In genomic region chr11:80155412-80156017, GRCh38 we compare ENCODE assay signal across 8 cellular contexts.
DNase-seq lines count a peak whose midpoint lies in the region; ATAC-seq and TF ChIP-seq lines count a peak whose summit lies in the region.

No MANE protein-coding gene starts in this region.

- no peaks in the 10 kb centered on the region for H3K36me3 Mint-ChIP-seq in activated T-cell treated with anti-CD3 and anti-CD28 coated beads, Interleukin-2, amount 50 U/mL, for 4 hours (ENCODE audit: insufficient read depth)

- no peak overlapping the region for H3K4me3 Mint-ChIP-seq in activated T-cell treated with anti-CD3 and anti-CD28 coated beads, Interleukin-2, amount 50 U/mL, for 4 hours

- H3K27me3 Mint-ChIP-seq in activated T-cell treated with anti-CD3 and anti-CD28 coated beads, Interleukin-2, amount 50 U/mL, for 4 hours (ENCODE audit: low read depth) = no peaks in the 10 kb centered on the region

- no peak overlapping the region for H3K4me3 ChIP-seq in AG09309 (ENCODE audit: control insufficient read depth, low read depth, low read length)
- no peak overlapping the region for H3K4me3 ChIP-seq in LNCaP clone FGC (ENCODE audit: low read depth, low read length)

- H3K9me3 Mint-ChIP-seq in activated T-cell treated with anti-CD3 and anti-CD28 coated beads, Interleukin-2, amount 50 U/mL, for 4 hours = peaks cover 4% of the 10 kb centered on the region

- no peaks in the 10 kb centered on the region for H3K4me1 Mint-ChIP-seq in activated T-cell treated with anti-CD3 and anti-CD28 coated beads, Interleukin-2, amount 50 U/mL, for 4 hours (ENCODE audit: low read depth)

- TF ChIP-seq CTCF in AG09309 (IDR thresholded peaks at IDR 0.05; ENCODE audit: control insufficient read depth, insufficient read depth, low read depth, low read length, missing control alignments) (peak; percentile 72), LNCaP clone FGC (IDR thresholded peaks at IDR 0.05; ENCODE audit: control insufficient read depth, extremely low read depth, insufficient read depth) (peak; percentile 52; the same call in 1 of the 2 replicates)

- ATAC-seq in GM18861 (IDR thresholded peaks at IDR 0.05; ENCODE audit: unreplicated experiment) (peak; percentile 45), HG03095 (IDR thresholded peaks at IDR 0.05; ENCODE audit: unreplicated experiment) (no peak), GM18520 (IDR thresholded peaks at IDR 0.05; ENCODE audit: unreplicated experiment) (no peak)
- no peak for ATAC-seq in activated T-cell treated with anti-CD3 and anti-CD28 coated beads, Interleukin-2, amount 50 U/mL, for 4 hours

- no peak for DNase-seq in AG09309 (ENCODE audit: low read depth)
- DNase-seq in LNCaP clone FGC (ENCODE audit: low read depth) = no peak
- DNase-seq in astrocyte of the hippocampus (ENCODE audit: low read depth, low spot score) = peak; percentile 43
- DNase-seq in midbrain (lab: John Stamatoyannopoulos, UW) = peak; percentile 20
- no peak for DNase-seq in activated T-cell treated with anti-CD3 and anti-CD28 coated beads, Interleukin-2, amount 50 U/mL, for 4 hours

Comparison
In these comparisons a context has a peak if more than half of its experiments do, and no peak if none do; other contexts are left out.
1. DNase-seq: peak in astrocyte of the hippocampus (single experiment) and midbrain (single experiment); none in AG09309 (single experiment), LNCaP clone FGC (single experiment) and activated T-cell treated with anti-CD3 and anti-CD28 coated beads, Interleukin-2, amount 50 U/mL, for 4 hours (single experiment).